Comparison of ENCODE assay signal across 8 cellular contexts in genomic region chr6:2952557-2953095, GRCh38. TPM values are rescaled to one million over a fixed set of nuclear protein-coding genes. Genes with fewer than 3 reads are reported as not detected.
DNase-seq lines count a peak whose midpoint lies in the region; ATAC-seq and TF ChIP-seq lines count a peak whose summit lies in the region.

No MANE protein-coding gene starts in this region.

- intact Hi-C loops in left colon (cut with DNase I, micrococcal nuclease): loop anchor here in 1 of 2 donors (5.0 kb wide), 1 partner anchor 35 kb away; no protein-coding TSS in a partner anchor

- ATAC-seq in GM19023 (IDR thresholded peaks at IDR 0.05; ENCODE audit: unreplicated experiment) (peak; percentile 74), left colon (peak; percentile 97)

- H3K27ac ChIP-seq in VCaP: no peak overlapping the region

- peak; percentile 81 for TF ChIP-seq CTCF in VCaP (conservative IDR thresholded peaks at IDR 0.05)

- DNase-seq in Ammon's horn (ENCODE audit: low spot score) (peak; percentile 82), M059J (ENCODE audit: low read depth) (peak; percentile 69), cerebellar nuclear complex (lab: John Stamatoyannopoulos, UW) (peak; percentile 29 to 51), left colon (peak; percentile 84 to 86)
- DNase-seq in stimulated activated CD4-positive, alpha-beta T cell treated with anti-CD3 and anti-CD28 coated beads, Interleukin-2, amount 100 ng/mL, for 24 hours: peak; percentile 61 to 68
- no peak for DNase-seq in central memory CD4-positive, alpha-beta T cell

RNA-seq across cellular contexts. Expression of gene SERPINB6, which starts 18.7 kb away (rescaled TPM):
- 177 and 209 TPM in 2 replicates for total RNA-seq in M059J (2014; rRNA removed; shearing (Covaris generic))
- total RNA-seq in left colon: 100 to 1,000 TPM; 182 to 192 TPM

RNA-seq across cellular contexts. Expression of gene NQO2, which starts 47.1 kb away (rescaled TPM):
- total RNA-seq in M059J (2014; rRNA removed; shearing (Covaris generic)): 40.2 and 46.4 TPM in 2 replicates
- 10 to 100 TPM in 1 of 2 donors, 1 to 10 TPM in 1; 10.0 to 12.2 TPM for total RNA-seq in left colon

RNA-seq across cellular contexts. Expression of gene SERPINB9, which starts 49.5 kb away (rescaled TPM):
- total RNA-seq in M059J (2014; rRNA removed; shearing (Covaris generic)): 4.1 and 6.8 TPM in 2 replicates
- total RNA-seq in left colon: 1 to 10 TPM; 3.5 to 4.7 TPM
